1 cellular context compared by ENCODE assay signal in genomic region chr4:39998659-39999345, GRCh38.
TF ChIP-seq lines count a peak whose summit lies in the region.

No MANE protein-coding gene starts in this region.

TF ChIP-seq in GM23338, 12 proteins besides CTCF, POLR2A, EP300 and RAD21 (continued from another document):
- no peak for TF ChIP-seq ZNF462 (CRISPR knock-in tag; IDR thresholded peaks at IDR 0.05)
- no peak for TF ChIP-seq REST (IDR thresholded peaks at IDR 0.05; ENCODE audit: unreplicated experiment)
- no peak for TF ChIP-seq EZH2 (IDR thresholded peaks at IDR 0.05; ENCODE audit: low read depth, unreplicated experiment)
